In the genomic region with DNA sequence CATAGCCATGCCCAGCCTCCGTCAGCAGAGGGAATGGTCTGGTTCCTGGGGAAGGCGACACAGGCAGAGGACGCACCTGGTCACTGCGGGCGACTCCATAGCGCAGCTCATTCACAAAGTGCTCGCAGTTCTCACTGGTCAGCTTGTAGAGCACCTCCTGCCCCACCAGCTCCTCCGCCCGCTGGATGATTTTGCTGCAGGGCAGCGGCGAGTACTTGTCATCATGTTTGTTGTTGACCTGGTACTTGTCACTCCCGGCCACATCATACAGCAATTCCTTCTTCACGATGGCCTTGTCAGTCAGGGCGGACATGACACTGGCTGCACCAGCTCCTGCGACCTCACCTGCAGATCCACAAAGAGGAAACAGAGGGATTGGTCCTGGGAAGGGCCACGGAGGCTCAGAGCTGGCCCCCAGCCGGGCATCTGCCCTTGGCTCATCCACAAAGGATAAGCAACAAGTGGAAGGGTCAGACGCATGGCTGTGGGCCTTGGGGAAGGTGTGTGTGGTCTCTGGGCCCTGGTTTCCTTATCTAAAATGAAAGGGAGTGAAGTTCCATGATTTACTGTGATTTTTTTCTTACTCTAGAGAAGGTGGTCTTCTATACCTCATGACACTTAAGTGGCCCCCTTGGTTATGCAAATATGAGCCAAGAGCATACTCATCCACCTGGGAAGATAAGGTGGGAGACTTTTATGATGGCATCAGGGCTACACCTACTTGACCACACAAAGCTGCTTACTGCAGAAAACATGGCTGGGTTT, we compare ENCODE assay signal across 25 cellular contexts. TPM values are rescaled to one million over a fixed set of nuclear protein-coding genes. Genes with fewer than 3 reads are reported as not detected.
"Had no signal": no experiment of that assay in that cellular context is flagged by ENCODE, and none has a peak within 500 bp of the region (broad histone marks: within the 10 kb centered on the region; RNA-seq: fewer than 3 reads in every experiment).

No MANE protein-coding gene starts in this region.

- H3K4me1 ChIP-seq: foreskin keratinocyte, left lung, psoas muscle, transverse colon, vagina had no signal

- H3K27me3 ChIP-seq: body of pancreas, foreskin keratinocyte, left lung, transverse colon, vagina had no signal

- H3K36me3 ChIP-seq: transverse colon, vagina, WERI-Rb-1 had no signal

- H3K9me3 ChIP-seq: body of pancreas, left lung, psoas muscle, transverse colon, vagina had no signal

- DNase-seq: activated CD4-positive, alpha-beta T cell treated with anti-CD3 and anti-CD28 coated beads, Interleukin-2, amount 50 U/mL, for 4 hours; activated naive CD8-positive, alpha-beta T cell treated with anti-CD3 and anti-CD28 coated beads for 36 hours; amniotic stem cell; body of pancreas; endodermal cell; foreskin keratinocyte; glutamatergic neuron; hippocampal formation; kidney; left lung; midbrain; psoas muscle; stimulated activated CD4-positive, alpha-beta T cell treated with anti-CD3 and anti-CD28 coated beads, Interleukin-4, amount 100 ng/mL, for 4 hours; stimulated activated naive B cell treated with anti-CD40 and anti-IgM and Interleukin-4, amounts not matched to agents 10 μg/mL and 1 μg/mL and 100 μg/mL, for 72 hours; SW 1271; transverse colon; WERI-Rb-1 had no signal

- ATAC-seq: body of pancreas; foreskin keratinocyte; left lung; psoas muscle; sciatic nerve; stimulated activated naive B cell treated with anti-CD40 and anti-IgM and Interleukin-4, amounts not matched to agents 10 μg/mL and 1 μg/mL and 100 μg/mL, for 72 hours had no signal

- H3K27ac ChIP-seq: body of pancreas, epithelial cell of prostate, foreskin keratinocyte, left lung, psoas muscle, transverse colon, vagina, WERI-Rb-1 had no signal

- H3K4me3 ChIP-seq: body of pancreas, left lung, psoas muscle, transverse colon, vagina had no signal

RNA-seq across cellular contexts. Expression of a gene that starts 24.0 kb away (rescaled TPM):
- polyA plus RNA-seq: neural cell had no signal

RNA-seq across cellular contexts. Expression of a gene that starts 27.0 kb away (rescaled TPM):
- total RNA-seq: body of pancreas; cardiac septum; endodermal cell; fibroblast of lung; foreskin keratinocyte; lung microvascular endothelial cell; psoas muscle; sciatic nerve; T-helper 2 cell treated with Interferon-gamma antibody and Interleukin-4, amounts not matched to agents 100 ng/mL and 5 ng/mL, for 36 hours; vagina had no signal
- polyA plus RNA-seq: fibroblast of lung, neural cell had no signal

RNA-seq across cellular contexts. Expression of a gene that starts 53.6 kb away (rescaled TPM):
- polyA plus RNA-seq: neural cell had no signal
